ENCODE assay signal across 7 cellular contexts in genomic region chr16:30571444-30572322, GRCh38.
DNase-seq lines count a peak whose midpoint lies in the region; ATAC-seq lines count a peak whose summit lies in the region.

ZNF688 (minus strand) TSS chr16:30571714; CDS start chr16:30571629, 85 bp downstream.

- DNase-seq in NCI-H2029 treated with DMSO at 0.1 percent for 48 hours (lab: John Stamatoyannopoulos, UW): peak; percentile 68
- DNase-seq in T-helper 9 cell: peak; percentile 90
- peak; percentile 97 for DNase-seq in astrocyte of the hippocampus (ENCODE audit: low read depth, low spot score)
- peak; percentile 94 to 99 for DNase-seq in hippocampal formation (lab: John Stamatoyannopoulos, UW)
- DNase-seq in retina: peak; percentile 96

- ATAC-seq in GM18502 (IDR thresholded peaks at IDR 0.05; ENCODE audit: poor library complexity, unreplicated experiment) (peak; percentile 76), HG02970 (IDR thresholded peaks at IDR 0.05; ENCODE audit: low FRiP score, unreplicated experiment) (peak; percentile 61)

Comparison
In these comparisons a context has a peak if more than half of its experiments do, and no peak if none do; other contexts are left out.
1. Peak in every context shown above with its lines: DNase-seq and ATAC-seq.